In the genomic region with DNA sequence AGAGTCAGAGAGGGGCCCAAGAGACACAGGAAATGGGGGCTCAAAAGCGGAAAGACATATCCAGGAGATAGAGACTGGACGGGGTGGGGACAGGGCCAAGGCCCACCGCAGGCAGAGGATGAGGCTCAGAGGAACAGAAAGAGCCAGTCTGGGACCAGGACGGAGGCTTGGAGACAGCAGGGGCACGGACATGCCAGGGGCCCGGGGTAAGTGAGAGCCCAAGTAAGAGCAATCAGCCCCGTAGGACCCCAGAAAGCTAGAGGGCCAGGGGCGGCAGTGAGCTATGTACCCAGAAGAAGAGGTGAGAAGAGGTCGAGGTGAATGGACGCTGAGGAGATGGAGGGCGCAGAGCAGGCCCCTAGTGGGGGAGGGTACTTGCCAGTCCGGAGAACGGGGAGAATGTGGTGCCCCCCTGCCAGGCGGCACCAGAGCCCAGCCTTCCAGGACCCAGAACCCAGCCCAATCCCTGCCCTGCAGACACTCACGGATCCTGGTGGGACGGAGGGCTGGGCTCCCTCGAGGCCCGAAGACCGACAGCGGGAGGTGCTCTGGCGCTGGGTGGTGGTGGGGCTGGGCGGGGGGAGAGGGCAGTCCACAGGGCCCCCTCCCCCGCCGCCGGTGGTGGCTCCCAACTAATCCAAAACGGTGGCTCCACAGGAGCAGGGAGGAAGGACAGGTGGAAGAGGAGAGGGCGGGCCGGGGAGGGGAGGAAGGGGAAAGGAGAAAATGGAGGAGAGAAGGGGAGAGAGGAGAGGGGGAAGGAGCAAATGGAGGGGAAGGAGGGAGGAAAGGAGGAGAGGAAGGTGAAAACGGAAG, we compare ENCODE assay signal across 9 cellular contexts. TPM values are rescaled to one million over a fixed set of nuclear protein-coding genes. Genes with fewer than 3 reads are reported as not detected.
DNase-seq lines count a peak whose midpoint lies in the region; ATAC-seq and TF ChIP-seq lines count a peak whose summit lies in the region.
"Had no signal": no experiment of that assay in that cellular context is flagged by ENCODE, and none has a peak within 500 bp of the region (broad histone marks: within the 10 kb centered on the region; RNA-seq: fewer than 3 reads in every experiment).

No MANE protein-coding gene starts in this region.

- H4K20me1 ChIP-seq in smooth muscle cell (ENCODE audit: low read depth): no peaks in the 10 kb centered on the region

- intact Hi-C loops in spleen (cut with DNase I; ENCODE audit: low total_unique reads): no loop called here

- ATAC-seq in WTC11 (peak; percentile 11), GM18505 (IDR thresholded peaks at IDR 0.05; ENCODE audit: unreplicated experiment) (no peak)

- 0 out of 2 replicates have a peak, but pooled peaks cover 7% of the 10 kb centered on the region for H3K4me1 ChIP-seq in HUES64 (ENCODE audit: insufficient read depth, low read length)
- peaks cover 4% of the 10 kb centered on the region for H3K4me1 ChIP-seq in smooth muscle cell (ENCODE audit: low read depth)
- peaks cover 0 to 23% (median 14%) of the 10 kb centered on the region in 6 donors for H3K4me1 ChIP-seq in spleen

- no peak for TF ChIP-seq POLR2A in spleen (IDR thresholded peaks at IDR 0.05)
- TF ChIP-seq POLR2A in GM18505 (IDR thresholded peaks at IDR 0.05; ENCODE audit: borderline replicate concordance, extremely low read depth, insufficient read depth, insufficient read length): no peak

- no peaks in the 10 kb centered on the region for H3F3A ChIP-seq in smooth muscle cell (ENCODE audit: low read depth)

- H3K27me3 ChIP-seq in HUES64 (ENCODE audit: insufficient read depth, low read length) (no peaks in the 10 kb centered on the region), smooth muscle cell (ENCODE audit: low read depth) (peaks cover 31% of the 10 kb centered on the region), MG63 (peaks cover 12% of the 10 kb centered on the region), spleen (replicated peaks in 1 of 7) (peaks cover 0 to 61% (median 21%) of the 10 kb centered on the region in 7 donors)

- WGBS in HUES64: 5% methylated on average over 27 of the region's 29 CpGs
- 35% methylated on average over 14 of the region's 29 CpGs for WGBS in smooth muscle cell (ENCODE audit: low lambda C conversion rate)
- WGBS in spleen, 5 donors: 7 to 15% (median 11%) methylated on average over 22 to 29 of the region's 29 CpGs

- CTCF ChIA-PET in WTC11 (lab: Charles Lee): interaction anchor here (0.9 to 2.5 kb wide), 5 partner anchors 35 to 173 kb away, joined by 3 to 15 read pairs (median 3); a partner anchor contains a TSS

- H3K4me3 ChIP-seq in HUES64 (ENCODE audit: low read length): peak overlapping the region; percentile 60
- no peak overlapping the region for H3K4me3 ChIP-seq in smooth muscle cell
- H3K4me3 ChIP-seq in MG63: no peak overlapping the region
- peak overlapping the region in 4 of 8 donors; percentile 6 to 55 (median 26) for H3K4me3 ChIP-seq in spleen

- DNase-seq in WTC11 (ENCODE audit: low spot score): peak; percentile 29
- DNase-seq in iPS-NIHi11 (ENCODE audit: low spot score): peak; percentile 48
- DNase-seq in smooth muscle cell (lab: John Stamatoyannopoulos, UW; ENCODE audit: unreplicated experiment): no peak
- DNase-seq in MG63: no peak
- DNase-seq in central memory CD4-positive, alpha-beta T cell: no peak
- DNase-seq in spleen: no peak

- H3K4me3 Mint-ChIP-seq in WTC11: no peak overlapping the region

- TF ChIP-seq CTCF in WTC11 (IDR thresholded peaks at IDR 0.05) (no peak), smooth muscle cell (IDR thresholded peaks at IDR 0.05; ENCODE audit: borderline replicate concordance, insufficient read depth, poor library complexity, severe bottlenecking) (no peak), spleen (IDR thresholded peaks at IDR 0.05 in 8 of 11, conservative IDR thresholded peaks at IDR 0.05 in 3 of 11) (no peak)

- no peak overlapping the region for H3K27ac Mint-ChIP-seq in WTC11

- POLR2A ChIA-PET in WTC11 (lab: Charles Lee): no interaction called here

- H3K27me3 Mint-ChIP-seq in WTC11 (ENCODE audit: low read depth): no peaks in the 10 kb centered on the region

- H3K36me3 Mint-ChIP-seq in WTC11: peaks cover 13% of the 10 kb centered on the region

- no peak overlapping the region for H2AFZ ChIP-seq in smooth muscle cell (ENCODE audit: low read depth)

- H3K4me2 ChIP-seq in smooth muscle cell: peak overlapping the region; percentile 9

- peak overlapping the region; percentile 26; the same call in 1 of the 2 replicates for H3K9ac ChIP-seq in HUES64 (ENCODE audit: low read depth, low read length)
- no peak overlapping the region for H3K9ac ChIP-seq in smooth muscle cell (ENCODE audit: low read depth)

- no peaks in the 10 kb centered on the region for H3K9me3 Mint-ChIP-seq in WTC11

- peaks cover 17% of the 10 kb centered on the region for H3K4me1 Mint-ChIP-seq in WTC11

- H3K27ac ChIP-seq in HUES64 (ENCODE audit: low read depth, low read length) (no peak overlapping the region), smooth muscle cell (ENCODE audit: low read depth) (no peak overlapping the region), spleen (no peak overlapping the region)
- H3K27ac ChIP-seq: upper lobe of left lung had no signal

- H3K36me3 ChIP-seq in HUES64 (ENCODE audit: insufficient read depth, low read length) (peaks cover 19% of the 10 kb centered on the region), smooth muscle cell (ENCODE audit: low read depth) (no peaks in the 10 kb centered on the region), MG63 (no peaks in the 10 kb centered on the region), spleen (no peaks in the 10 kb centered on the region)
- H3K36me3 ChIP-seq: upper lobe of left lung had no signal

- H3K9me3 ChIP-seq in HUES64 (ENCODE audit: insufficient read depth, low read depth, low read length) (no peaks in the 10 kb centered on the region), smooth muscle cell (replicated peaks; ENCODE audit: low read depth) (no peaks in the 10 kb centered on the region), MG63 (no peaks in the 10 kb centered on the region), spleen (no peaks in the 10 kb centered on the region)
- H3K9me3 ChIP-seq: upper lobe of left lung had no signal

- no peaks in the 10 kb centered on the region for H3K79me2 ChIP-seq in smooth muscle cell (ENCODE audit: low read depth)

TF ChIP-seq in WTC11, 78 proteins besides CTCF, POLR2A, EP300 and RAD21:
- no peak for TF ChIP-seq ZBTB21 (CRISPR knock-in tag; IDR thresholded peaks at IDR 0.05; ENCODE audit: borderline replicate concordance)
- TF ChIP-seq, protein P1, sequence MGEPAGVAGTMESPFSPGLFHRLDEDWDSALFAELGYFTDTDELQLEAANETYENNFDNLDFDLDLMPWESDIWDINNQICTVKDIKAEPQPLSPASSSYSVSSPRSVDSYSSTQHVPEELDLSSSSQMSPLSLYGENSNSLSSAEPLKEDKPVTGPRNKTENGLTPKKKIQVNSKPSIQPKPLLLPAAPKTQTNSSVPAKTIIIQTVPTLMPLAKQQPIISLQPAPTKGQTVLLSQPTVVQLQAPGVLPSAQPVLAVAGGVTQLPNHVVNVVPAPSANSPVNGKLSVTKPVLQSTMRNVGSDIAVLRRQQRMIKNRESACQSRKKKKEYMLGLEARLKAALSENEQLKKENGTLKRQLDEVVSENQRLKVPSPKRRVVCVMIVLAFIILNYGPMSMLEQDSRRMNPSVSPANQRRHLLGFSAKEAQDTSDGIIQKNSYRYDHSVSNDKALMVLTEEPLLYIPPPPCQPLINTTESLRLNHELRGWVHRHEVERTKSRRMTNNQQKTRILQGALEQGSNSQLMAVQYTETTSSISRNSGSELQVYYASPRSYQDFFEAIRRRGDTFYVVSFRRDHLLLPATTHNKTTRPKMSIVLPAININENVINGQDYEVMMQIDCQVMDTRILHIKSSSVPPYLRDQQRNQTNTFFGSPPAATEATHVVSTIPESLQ (CRISPR knock-in tag; IDR thresholded peaks at IDR 0.05): no peak
- TF ChIP-seq ETV6 (CRISPR knock-in tag; IDR thresholded peaks at IDR 0.05): peak; percentile 67; the same call in 1 of the 2 replicates
- no peak for TF ChIP-seq SMAD3 (CRISPR knock-in tag; IDR thresholded peaks at IDR 0.05; ENCODE audit: borderline replicate concordance)
- TF ChIP-seq NFE2L1 (CRISPR knock-in tag; IDR thresholded peaks at IDR 0.05): no peak
- no peak for TF ChIP-seq NR2C2 (CRISPR knock-in tag; IDR thresholded peaks at IDR 0.05)
- no peak for TF ChIP-seq NR1H2 (CRISPR knock-in tag; IDR thresholded peaks at IDR 0.05)

RNA-seq across cellular contexts. Expression of a gene that starts 1.0 kb away (rescaled TPM):
- 25.3 TPM for polyA plus RNA-seq in HUES64 (2013, experiment 1 of 2)
- polyA plus RNA-seq in HUES64 (2013, experiment 2 of 2): 27.2 TPM
- 52.3 to 71.3 TPM (median 66.3 TPM) in 3 replicates for total RNA-seq in WTC11 (2021)
- 0.58 and 2.0 TPM in 2 replicates for total RNA-seq in smooth muscle cell
- 0.67 and 1.9 TPM in 2 replicates for polyA plus RNA-seq in smooth muscle cell
- not detected in 2 replicates for total RNA-seq in MG63 (2014; rRNA removed; shearing (Covaris generic); ENCODE audit: low replicate concordance)
- total RNA-seq in spleen: 1 to 10 TPM in 6 of 7 donors, under 1 TPM in 1; 0.98 to 4.7 (median 2.2) TPM
- polyA plus RNA-seq in spleen: 1 to 10 TPM in 2 of 3 donors, under 1 TPM in 1; 0.94 to 1.4 (median 1.4) TPM

RNA-seq across cellular contexts. Expression of a gene that starts 7.0 kb away (rescaled TPM):
- 21.0 TPM for polyA plus RNA-seq in HUES64 (2013, experiment 1 of 2)
- polyA plus RNA-seq in HUES64 (2013, experiment 2 of 2): 21.1 TPM
- 30.6 to 34.0 TPM (median 33.4 TPM) in 3 replicates for total RNA-seq in WTC11 (2021)
- total RNA-seq in smooth muscle cell: 8.9 and 13.6 TPM in 2 replicates
- polyA plus RNA-seq in smooth muscle cell: 20.5 and 22.9 TPM in 2 replicates
- total RNA-seq in MG63 (2014; rRNA removed; shearing (Covaris generic); ENCODE audit: low replicate concordance): 18.8 and 20.4 TPM in 2 replicates
- total RNA-seq in spleen: 10 to 100 TPM; 12.0 to 21.0 (median 17.4) TPM
- polyA plus RNA-seq in spleen: 10 to 100 TPM in 1 of 3 donors, 1 to 10 TPM in 2; 4.7 to 10.5 (median 4.9) TPM

Comparison
In these comparisons a context has a peak if more than half of its experiments do, and no peak if none do; other contexts are left out.
1. DNase-seq: peak in WTC11 (single experiment) and iPS-NIHi11 (single experiment); none in smooth muscle cell (single experiment), MG63 (single experiment), central memory CD4-positive, alpha-beta T cell (single experiment) and spleen (single experiment).